Comparison of ENCODE assay signal across 8 cellular contexts in the genomic region with DNA sequence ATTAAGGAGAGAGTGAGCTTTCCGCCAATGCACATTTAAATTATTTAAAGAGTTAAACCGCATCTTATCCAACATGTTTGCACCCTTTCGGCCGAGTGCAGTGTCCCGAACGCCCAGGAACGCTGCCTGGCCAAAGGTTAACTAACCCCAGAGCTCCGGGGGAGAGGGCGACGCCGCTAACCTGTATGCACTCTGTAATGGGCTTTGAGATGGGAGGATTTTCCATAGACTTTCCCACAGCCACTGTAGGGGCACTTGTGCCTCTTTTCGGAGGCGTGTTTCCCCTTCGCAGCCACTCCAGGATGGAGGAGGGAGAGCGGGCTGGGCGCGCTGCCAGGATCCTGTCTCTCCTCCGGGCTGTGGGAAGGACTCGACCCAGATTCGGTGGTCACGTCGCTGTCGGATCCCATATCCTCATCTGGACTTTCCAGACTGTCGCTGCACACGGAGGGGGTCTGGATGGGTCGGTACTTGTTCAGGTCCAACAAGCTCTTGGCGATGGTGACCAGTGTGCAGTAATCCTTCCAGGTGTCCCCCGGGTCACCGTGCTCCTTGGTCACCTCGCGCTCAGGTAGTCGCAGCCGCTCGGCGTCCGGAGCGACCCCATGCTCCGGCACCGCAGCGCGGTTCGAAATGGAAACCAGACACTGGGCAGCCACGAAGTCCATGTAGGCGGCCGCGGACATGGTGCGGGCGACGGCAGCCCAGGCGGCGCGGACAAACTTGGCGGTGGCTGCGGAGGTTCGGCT. TPM values are rescaled to one million over a fixed set of nuclear protein-coding genes. Genes with fewer than 3 reads are reported as not detected.
DNase-seq lines count a peak whose midpoint lies in the region; ATAC-seq, FAIRE-seq and TF ChIP-seq lines count a peak whose summit lies in the region.

No MANE protein-coding gene starts in this region.

- peak overlapping the region; percentile 95 to 97 for H3K27ac Mint-ChIP-seq in T-cell

- peaks cover 5% of the 10 kb centered on the region for H3K36me3 Mint-ChIP-seq in T-cell

- H3K4me3 ChIP-seq in DOHH2 (ENCODE audit: low read length) (peak overlapping the region; percentile 79), astrocyte of the cerebellum (ENCODE audit: low read depth, low read length) (peak overlapping the region; percentile 94), pancreas (peak overlapping the region; percentile 70 to 97 (median 85))

- H3K4me2 ChIP-seq in DOHH2 (ENCODE audit: low read length) = peak overlapping the region; percentile 78

- H3K4me1 ChIP-seq in DOHH2 (ENCODE audit: control insufficient read depth, low read length) = peaks cover 35% of the 10 kb centered on the region
- H3K4me1 ChIP-seq in pancreas = peaks cover 7 to 40% (median 28%) of the 10 kb centered on the region in 3 donors

- H3K9me3 Mint-ChIP-seq in T-cell = no peaks in the 10 kb centered on the region

- intact Hi-C loops in left cardiac atrium (cut with DNase I) (loop anchor here (1.0 to 10.0 kb wide), 2 partner anchors 7 to 192 kb away; no protein-coding TSS in a partner anchor), pancreas (cut with DNase I) (no loop called here)

- WGBS in pancreas, 2 donors = 0% methylated on average over 53 to 55 of the region's 55 CpGs

- H3K79me2 ChIP-seq in DOHH2 (ENCODE audit: control insufficient read depth, low read length) = no peaks in the 10 kb centered on the region

- POLR2A ChIA-PET in T-cell (lab: Charles Lee) = interaction anchor here (0.6 to 1.0 kb wide), 4 partner anchors 8 to 1410 kb away, joined by 3 to 7 read pairs (median 4); no protein-coding TSS in a partner anchor

- ATAC-seq in T-cell (replicated peaks in 1 of 4) = no peak
- peak; percentile 69 to 74 for ATAC-seq in left cardiac atrium
- ATAC-seq in pancreas = peak; percentile 53 to 68 (median 60)

- H3K27me3 ChIP-seq in DOHH2 (ENCODE audit: control insufficient read depth, low read length) (peaks cover 16% of the 10 kb centered on the region), pancreas (no peaks in the 10 kb centered on the region)

- TF ChIP-seq CTCF in DOHH2 (IDR thresholded peaks at IDR 0.05; ENCODE audit: low read depth, low read length, poor library complexity, severe bottlenecking) (no peak), astrocyte of the cerebellum (IDR thresholded peaks at IDR 0.05; ENCODE audit: low read depth, low read length, missing control alignments) (no peak), pancreas (IDR thresholded peaks at IDR 0.05) (no peak)

- H3K36me3 ChIP-seq in DOHH2 (ENCODE audit: control insufficient read depth, low read length) (no peaks in the 10 kb centered on the region), pancreas (no peaks in the 10 kb centered on the region)

- in situ Hi-C loops in astrocyte of the cerebellum (cut with HindIII; ENCODE audit: low sequenced_read_pairs) = no loop called here

- no peak for FAIRE-seq in pancreas (lab: Jason Lieb, UNC)

- peaks cover 0 to 2% of the 10 kb centered on the region in 2 donors for H3K27me3 Mint-ChIP-seq in T-cell

- H3K4me3 Mint-ChIP-seq in T-cell = peak overlapping the region; percentile 95 to 97 (median 95)

- H3K9me2 ChIP-seq in DOHH2 (replicated peaks; ENCODE audit: control insufficient read depth, low read length) = no peaks in the 10 kb centered on the region

- peaks cover 16% of the 10 kb centered on the region for H3F3A ChIP-seq in DOHH2 (ENCODE audit: control insufficient read depth, insufficient read depth)

- CTCF ChIA-PET in T-cell (lab: Charles Lee) = interaction anchor here (0.6 to 0.7 kb wide), 2 partner anchors 14 to 72 kb away, joined by 3 to 5 read pairs; no protein-coding TSS in a partner anchor

- H3K4me1 Mint-ChIP-seq in T-cell = peaks cover 49 to 56% (median 53%) of the 10 kb centered on the region in 3 donors

- DNase-seq in HT1080 (ENCODE audit: low read depth) (peak; percentile 64), T-cell (peak in 19 of 34 experiments; percentile 2 to 49 (median 23)), astrocyte of the cerebellum (ENCODE audit: low read depth) (no peak), left cardiac atrium (peak; percentile 91), pancreas (peak; percentile 89 to 97 (median 93)), GOT3 (lab: John Stamatoyannopoulos, UW) (no peak), NAMALWA (ENCODE audit: low spot score) (no peak)

- H3K9me3 ChIP-seq in DOHH2 (ENCODE audit: control insufficient read depth, insufficient read depth, low read length) (no peaks in the 10 kb centered on the region), pancreas (no peaks in the 10 kb centered on the region)

- no peaks in the 10 kb centered on the region for H4K20me1 ChIP-seq in DOHH2 (ENCODE audit: control insufficient read depth, insufficient read depth, low read depth, low read length)

- H3K27ac ChIP-seq in DOHH2 (ENCODE audit: low read depth, low read length) = no peak overlapping the region
- H3K27ac ChIP-seq in pancreas = peak overlapping the region; percentile 99 to 100 (median 100)

RNA-seq across cellular contexts. Expression of a gene that starts 1.6 kb away (rescaled TPM):
- 6.0 and 7.3 TPM in 2 replicates for total RNA-seq in HT1080 (2014; rRNA removed; shearing (Covaris generic))
- 13.9 and 18.8 TPM in 2 replicates for polyA plus RNA-seq in HT1080 (2015; cell fraction: cytosol; rRNA removed)
- polyA plus RNA-seq in HT1080 (2015; cell fraction: nucleus; rRNA removed) = 13.8 and 15.5 TPM in 2 replicates
- total RNA-seq in T-cell (10 to 100 TPM; 21.7 to 91.7 (median 23.6) TPM), left cardiac atrium (10 to 100 TPM; 56.2 to 78.9 TPM), pancreas (10 to 100 TPM in 5 of 6 donors, 1 to 10 TPM in 1; 8.4 to 32.8 (median 18.1) TPM)
- 10 to 100 TPM in 1 of 2 donors, 1 to 10 TPM in 1; 9.0 to 16.2 TPM for polyA plus RNA-seq in pancreas

Comparison
In these comparisons a context has a peak if more than half of its experiments do, and no peak if none do; other contexts are left out.
1. DNase-seq: peak in HT1080 (single experiment), T-cell (19 of 34), left cardiac atrium (single experiment) and pancreas (6 of 6); none in astrocyte of the cerebellum (single experiment), GOT3 (single experiment) and NAMALWA (single experiment).
2. ATAC-seq: peak in left cardiac atrium (2 of 2) and pancreas (4 of 4); none in T-cell (0 of 4).
3. intact Hi-C loops: an anchor here in left cardiac atrium (1.0 to 10.0 kb wide); none called in pancreas.
4. Peak in every context shown above with its lines, with median percentiles within 50 percentile points of each other: H3K4me3 ChIP-seq.